Comparison of ENCODE assay signal across 8 cellular contexts in the genomic region with DNA sequence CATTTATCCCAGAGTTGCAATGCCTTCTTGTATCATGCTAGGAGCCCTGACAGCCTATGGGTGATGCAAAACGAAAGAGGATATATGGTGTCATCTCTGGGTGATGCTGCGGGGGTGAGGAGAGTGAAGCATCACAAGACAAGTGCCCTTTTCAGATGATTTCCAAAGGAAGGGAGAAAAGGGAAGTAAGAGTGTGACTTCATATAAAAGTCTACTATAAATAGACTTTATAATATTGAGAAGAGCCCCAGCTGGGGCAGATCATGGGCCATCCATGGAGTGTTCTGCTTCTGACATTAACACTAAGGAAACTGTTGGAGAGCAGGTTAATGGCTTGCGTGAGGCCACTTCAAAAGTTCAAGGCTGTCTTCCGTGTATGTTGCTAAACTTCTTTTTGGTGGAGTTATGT. TPM values are rescaled to one million over a fixed set of nuclear protein-coding genes. Genes with fewer than 3 reads are reported as not detected.
DNase-seq lines count a peak whose midpoint lies in the region; ATAC-seq and TF ChIP-seq lines count a peak whose summit lies in the region.

No MANE protein-coding gene starts in this region.

- H3K27me3 Mint-ChIP-seq in CD4-positive, alpha-beta memory T cell = no peaks in the 10 kb centered on the region
- H3K27me3 Mint-ChIP-seq in activated naive CD4-positive, alpha-beta T cell treated with anti-CD3 and anti-CD28 coated beads, Interleukin-2, amount 10 ng/mL, durations not matched to agents 7 days and 5 days = peaks cover 8% of the 10 kb centered on the region

- POLR2A ChIA-PET in CD4-positive, alpha-beta memory T cell (lab: Charles Lee; ENCODE audit: partially characterized antibody) = no interaction called here

- no peaks in the 10 kb centered on the region for H3K9me3 Mint-ChIP-seq in CD4-positive, alpha-beta memory T cell
- H3K9me3 Mint-ChIP-seq in activated naive CD4-positive, alpha-beta T cell treated with anti-CD3 and anti-CD28 coated beads, Interleukin-2, amount 10 ng/mL, durations not matched to agents 7 days and 5 days = no peaks in the 10 kb centered on the region

- no peak for DNase-seq in CD4-positive, alpha-beta memory T cell
- DNase-seq in activated naive CD4-positive, alpha-beta T cell treated with anti-CD3 and anti-CD28 coated beads, Interleukin-2, amount 10 ng/mL, durations not matched to agents 7 days and 5 days = no peak
- DNase-seq in upper lobe of right lung = no peak
- no peak for DNase-seq in KG1 (lab: John Stamatoyannopoulos, UW)
- DNase-seq in activated CD8-positive, alpha-beta memory T cell treated with anti-CD3 and anti-CD28 coated beads for 24 hours = no peak
- DNase-seq in activated CD8-positive, alpha-beta memory T cell treated with anti-CD3 and anti-CD28 coated beads, Interleukin-2, amount 50 U/mL, for 48 hours = no peak

- peaks cover 21 to 29% of the 10 kb centered on the region in 2 donors for H3K36me3 Mint-ChIP-seq in CD4-positive, alpha-beta memory T cell
- peaks cover 28% of the 10 kb centered on the region for H3K36me3 Mint-ChIP-seq in activated naive CD4-positive, alpha-beta T cell treated with anti-CD3 and anti-CD28 coated beads, Interleukin-2, amount 10 ng/mL, durations not matched to agents 7 days and 5 days

- ATAC-seq in GM19395 (IDR thresholded peaks at IDR 0.05; ENCODE audit: unreplicated experiment) = peak; percentile 77
- peak; percentile 65 for ATAC-seq in HG03432 (IDR thresholded peaks at IDR 0.05; ENCODE audit: unreplicated experiment)
- ATAC-seq in upper lobe of right lung = peak; percentile 56

- no peak overlapping the region for H3K27ac ChIP-seq in CD4-positive, alpha-beta memory T cell (ENCODE audit: low read depth, low read length)
- H3K27ac ChIP-seq in upper lobe of right lung = peak overlapping the region; percentile 59

- peak overlapping the region in 4 of 8 donors; percentile 3 to 26 (median 6) for H3K4me3 Mint-ChIP-seq in CD4-positive, alpha-beta memory T cell
- H3K4me3 Mint-ChIP-seq in activated naive CD4-positive, alpha-beta T cell treated with anti-CD3 and anti-CD28 coated beads, Interleukin-2, amount 10 ng/mL, durations not matched to agents 7 days and 5 days = no peak overlapping the region

- H3K4me1 ChIP-seq in CD4-positive, alpha-beta memory T cell (ENCODE audit: insufficient read depth, low read length) = peaks cover 41% of the 10 kb centered on the region
- peaks cover 15% of the 10 kb centered on the region for H3K4me1 ChIP-seq in upper lobe of right lung

- CTCF ChIA-PET in CD4-positive, alpha-beta memory T cell (lab: Charles Lee; ENCODE audit: partially characterized antibody) = no interaction called here
- CTCF ChIA-PET in activated naive CD4-positive, alpha-beta T cell treated with anti-CD3 and anti-CD28 coated beads, Interleukin-2, amount 10 ng/mL, durations not matched to agents 7 days and 5 days (lab: Charles Lee) = no interaction called here

- no peaks in the 10 kb centered on the region for H3K27me3 ChIP-seq in CD4-positive, alpha-beta memory T cell (ENCODE audit: insufficient read depth, low read length)
- no peaks in the 10 kb centered on the region for H3K27me3 ChIP-seq in upper lobe of right lung

- intact Hi-C loops in CD4-positive, alpha-beta memory T cell (cut with micrococcal nuclease) = loop anchor here (10.0 kb wide), 1 partner anchor 1503 kb away; no protein-coding TSS in a partner anchor
- intact Hi-C loops in upper lobe of right lung (cut with DNase I) = no loop called here

- H3K9me3 ChIP-seq in CD4-positive, alpha-beta memory T cell (ENCODE audit: control insufficient read depth in 1 of 2, low read length in 2 of 2) = no peaks in the 10 kb centered on the region
- no peaks in the 10 kb centered on the region for H3K9me3 ChIP-seq in upper lobe of right lung

- H3K4me3 ChIP-seq in CD4-positive, alpha-beta memory T cell (ENCODE audit: low read length in 2 of 2) = no peak overlapping the region
- H3K4me3 ChIP-seq in upper lobe of right lung = no peak overlapping the region

- no peaks in the 10 kb centered on the region for H3K36me3 ChIP-seq in CD4-positive, alpha-beta memory T cell (ENCODE audit: insufficient read depth, low read length)
- no peaks in the 10 kb centered on the region for H3K36me3 ChIP-seq in upper lobe of right lung

- H3K27ac Mint-ChIP-seq in CD4-positive, alpha-beta memory T cell = peak overlapping the region; percentile 3 to 53 (median 20)
- H3K27ac Mint-ChIP-seq in activated naive CD4-positive, alpha-beta T cell treated with anti-CD3 and anti-CD28 coated beads, Interleukin-2, amount 10 ng/mL, durations not matched to agents 7 days and 5 days = peak overlapping the region; percentile 45

- no peak for TF ChIP-seq CTCF in upper lobe of right lung (IDR thresholded peaks at IDR 0.05)

- peaks cover 42 to 79% (median 51%) of the 10 kb centered on the region in 4 donors for H3K4me1 Mint-ChIP-seq in CD4-positive, alpha-beta memory T cell
- peaks cover 30% of the 10 kb centered on the region for H3K4me1 Mint-ChIP-seq in activated naive CD4-positive, alpha-beta T cell treated with anti-CD3 and anti-CD28 coated beads, Interleukin-2, amount 10 ng/mL, durations not matched to agents 7 days and 5 days

RNA-seq across cellular contexts. Expression of a gene that starts 4.4 kb away (rescaled TPM):
- 1 to 10 TPM; 5.8 to 7.0 TPM for total RNA-seq in CD4-positive, alpha-beta memory T cell
- polyA plus RNA-seq in CD4-positive, alpha-beta memory T cell = 10 to 100 TPM in 1 of 2 donors, 1 to 10 TPM in 1; 4.8 to 10.6 TPM
- total RNA-seq in upper lobe of right lung = 26.0 TPM
